1 cellular context compared by ENCODE assay signal in genomic region chr17:74748529-74749261, GRCh38.
A peak's percentile ranks its signal among the peaks of the same experiment; 100 is the strongest.
TF ChIP-seq lines count a peak whose summit lies in the region.

Gene NHERF1 (plus strand): TSS chr17:74748628. CDS start chr17:74748847, 219 bp downstream.

TF ChIP-seq in K562, 482 proteins besides CTCF, POLR2A, EP300 and RAD21 (continued from another document and continues in another):
- no peak for TF ChIP-seq MIER1 (IDR thresholded peaks at IDR 0.05; ENCODE audit: low read depth)
- TF ChIP-seq POLR2G (IDR thresholded peaks at IDR 0.05; ENCODE audit: low read depth, low read length): peak; percentile 100
- TF ChIP-seq MLLT1 (IDR thresholded peaks at IDR 0.05): no peak
- TF ChIP-seq ATF1 (CRISPR knock-in tag; IDR thresholded peaks at IDR 0.05): no peak
- TF ChIP-seq ATF1 (tag; IDR thresholded peaks at IDR 0.05): peak; percentile 38; the same call in 1 of the 2 replicates
- no peak for TF ChIP-seq FOXP4 (CRISPR knock-in tag; IDR thresholded peaks at IDR 0.05; ENCODE audit: borderline replicate concordance)
- no peak for TF ChIP-seq KLF6 (CRISPR knock-in tag; IDR thresholded peaks at IDR 0.05; ENCODE audit: borderline replicate concordance)
- no peak for TF ChIP-seq GTF3C2 (IDR thresholded peaks at IDR 0.05; ENCODE audit: borderline replicate concordance, extremely low read depth, insufficient read length)
- no peak for TF ChIP-seq GATAD2B (IDR thresholded peaks at IDR 0.05; ENCODE audit: borderline replicate concordance)
- no peak for TF ChIP-seq ZNF785 (CRISPR knock-in tag; IDR thresholded peaks at IDR 0.05)
- no peak for TF ChIP-seq TCF15 (CRISPR knock-in tag; IDR thresholded peaks at IDR 0.05)
- TF ChIP-seq RCOR1 (IDR thresholded peaks at IDR 0.05; ENCODE audit: borderline replicate concordance in 1 of 2, low read depth in 2 of 2, low read length in 2 of 2): peak in 1 of 2 experiments; percentile 58; a peak in 2 of 4 replicates
- no peak for TF ChIP-seq ZNF592 (IDR thresholded peaks at IDR 0.05)
- TF ChIP-seq CEBPZ (IDR thresholded peaks at IDR 0.05; ENCODE audit: borderline replicate concordance, low read depth, low read length): no peak
- peak; percentile 74 for TF ChIP-seq VEZF1 (CRISPR knock-in tag; IDR thresholded peaks at IDR 0.05)
- TF ChIP-seq SIN3B (IDR thresholded peaks at IDR 0.05; ENCODE audit: low read depth): no peak
- TF ChIP-seq CBFB (CRISPR knock-in tag; IDR thresholded peaks at IDR 0.05): no peak
- peak; percentile 39 to 41; a peak in 2 of 4 replicates for TF ChIP-seq NRF1 (conservative IDR thresholded peaks at IDR 0.05 in 1 of 2, IDR thresholded peaks at IDR 0.05 in 1 of 2)
- no peak for TF ChIP-seq MEF2D (tag; conservative IDR thresholded peaks at IDR 0.05; ENCODE audit: low read depth)
- TF ChIP-seq CHD7 (IDR thresholded peaks at IDR 0.05; ENCODE audit: low read depth, low read length): no peak
- no peak for TF ChIP-seq ZNF347 (CRISPR knock-in tag; IDR thresholded peaks at IDR 0.05; ENCODE audit: low read depth)
- TF ChIP-seq RBM34 (IDR thresholded peaks at IDR 0.05; ENCODE audit: borderline replicate concordance, insufficient read depth, low read length): 0 out of 2 replicates have a peak, but pooled peaks have one; percentile 48
